Comparison of ENCODE assay signal across 12 cellular contexts in genomic region chr6:18148304-18149025, GRCh38. TPM values are rescaled to one million over a fixed set of nuclear protein-coding genes. Genes with fewer than 3 reads are reported as not detected.
DNase-seq lines count a peak whose midpoint lies in the region; ATAC-seq and TF ChIP-seq lines count a peak whose summit lies in the region.
"Had no signal": no experiment of that assay in that cellular context is flagged by ENCODE, and none has a peak within 500 bp of the region (broad histone marks: within the 10 kb centered on the region; RNA-seq: fewer than 3 reads in every experiment).

No MANE protein-coding gene starts in this region.

- ATAC-seq in left lung (peak; percentile 47), gastroesophageal sphincter (no peak), GM21381 (IDR thresholded peaks at IDR 0.05; ENCODE audit: unreplicated experiment) (no peak)

- H3K9me3 ChIP-seq in left lung: no peaks in the 10 kb centered on the region
- H3K9me3 ChIP-seq in gastroesophageal sphincter: no peaks in the 10 kb centered on the region
- H3K9me3 ChIP-seq: suprapubic skin had no signal

- DNase-seq in AG10803 (ENCODE audit: low read depth): peak; percentile 95
- peak; percentile 76 for DNase-seq in LHCN-M2 (ENCODE audit: low read depth)
- DNase-seq in astrocyte of the spinal cord (ENCODE audit: low read depth, low spot score): peak; percentile 83
- DNase-seq in left lung: no peak
- DNase-seq in caudate nucleus (lab: John Stamatoyannopoulos, UW): no peak
- no peak for DNase-seq in head of caudate nucleus
- DNase-seq: activated CD4-positive, CD25-positive, alpha-beta regulatory T cell; activated naive CD8-positive, alpha-beta T cell treated with anti-CD3 and anti-CD28 coated beads for 36 hours; NCI-H748 treated with DMSO at 0.1 percent for 48 hours had no signal

- no peak for TF ChIP-seq CTCF in AG10803 (conservative IDR thresholded peaks at IDR 0.05; ENCODE audit: low read length)
- TF ChIP-seq CTCF in astrocyte of the spinal cord (IDR thresholded peaks at IDR 0.05; ENCODE audit: low read depth, low read length): no peak
- TF ChIP-seq CTCF in left lung (IDR thresholded peaks at IDR 0.05): no peak
- TF ChIP-seq CTCF in gastroesophageal sphincter (IDR thresholded peaks at IDR 0.05): no peak

- H3K27me3 ChIP-seq in left lung: no peaks in the 10 kb centered on the region
- H3K27me3 ChIP-seq in gastroesophageal sphincter: no peaks in the 10 kb centered on the region
- H3K27me3 ChIP-seq: suprapubic skin had no signal

- H3K4me1 ChIP-seq in left lung: peaks cover 4 to 9% of the 10 kb centered on the region in 2 donors
- H3K4me1 ChIP-seq in gastroesophageal sphincter: peaks cover 0 to 3% (median 0%) of the 10 kb centered on the region in 3 donors

- no peak for TF ChIP-seq EP300 in gastroesophageal sphincter (IDR thresholded peaks at IDR 0.05)

- TF ChIP-seq POLR2A in gastroesophageal sphincter (IDR thresholded peaks at IDR 0.05): no peak

- WGBS in gastroesophageal sphincter (ENCODE audit: low coverage in 1 of 2), 2 donors: 86 to 90% methylated on average over 3 to 4 of the region's 5 CpGs

- H3K4me3 ChIP-seq in AG10803 (ENCODE audit: low read length) (no peak overlapping the region), astrocyte of the spinal cord (ENCODE audit: low read depth, low read length) (no peak overlapping the region), left lung (no peak overlapping the region), gastroesophageal sphincter (no peak overlapping the region)
- H3K4me3 ChIP-seq: suprapubic skin had no signal

- peaks cover 0 to 33% of the 10 kb centered on the region in 2 donors for H3K36me3 ChIP-seq in left lung
- H3K36me3 ChIP-seq in gastroesophageal sphincter: peaks cover 0 to 30% of the 10 kb centered on the region in 2 donors

- H3K27ac ChIP-seq in left lung: no peak overlapping the region
- H3K27ac ChIP-seq in caudate nucleus (ENCODE audit: low read depth, low read length): no peak overlapping the region
- no peak overlapping the region for H3K27ac ChIP-seq in gastroesophageal sphincter
- H3K27ac ChIP-seq: suprapubic skin had no signal

- in situ Hi-C loops in astrocyte of the spinal cord (cut with HindIII; ENCODE audit: low sequenced_read_pairs): no loop called here

- intact Hi-C loops in left lung (cut with DNase I): no loop called here
- intact Hi-C loops in head of caudate nucleus (cut with DNase I): no loop called here

RNA-seq across cellular contexts. Expression of gene TPMT, which starts 6.4 kb away (rescaled TPM):
- total RNA-seq in LHCN-M2 (2014; rRNA removed) (11.5 and 12.2 TPM in 2 replicates), left lung (10 to 100 TPM; 12.8 to 14.7 TPM), gastroesophageal sphincter (1 to 10 TPM; 5.7 to 8.9 (median 7.2) TPM)
- polyA plus RNA-seq in LHCN-M2 (2012): 8.6 TPM

RNA-seq across cellular contexts. Expression of gene KDM1B, which starts 6.8 kb away (rescaled TPM):
- total RNA-seq in LHCN-M2 (2014; rRNA removed) (12.2 and 13.3 TPM in 2 replicates), left lung (10 to 100 TPM; 22.7 to 23.5 TPM), gastroesophageal sphincter (10 to 100 TPM; 11.0 to 14.5 (median 12.7) TPM)
- polyA plus RNA-seq in LHCN-M2 (2012): 11.8 TPM

RNA-seq across cellular contexts. Expression of gene NHLRC1, which starts 26.0 kb away (rescaled TPM):
- 1.5 and 3.3 TPM in 2 replicates for total RNA-seq in LHCN-M2 (2014; rRNA removed)
- 1.7 TPM for polyA plus RNA-seq in LHCN-M2 (2012)
- total RNA-seq in left lung: 1 to 10 TPM; 2.5 to 2.6 TPM
- total RNA-seq in gastroesophageal sphincter: under 1 TPM; 0.54 to 0.93 (median 0.67) TPM

Comparison
In these comparisons a context has a peak if more than half of its experiments do, and no peak if none do; other contexts are left out.
1. DNase-seq: peak in AG10803 (single experiment), LHCN-M2 (single experiment) and astrocyte of the spinal cord (single experiment); none in left lung (0 of 2), caudate nucleus (0 of 61) and head of caudate nucleus (0 of 42).